ENCODE assay signal across 1 cellular context in genomic region chr6:126773122-126773805, GRCh38.
TF ChIP-seq lines count a peak whose summit lies in the region.

No MANE protein-coding gene starts in this region.

TF ChIP-seq in GM23338, 12 proteins besides CTCF, POLR2A, EP300 and RAD21 (continued from another document):
- TF ChIP-seq REST (IDR thresholded peaks at IDR 0.05; ENCODE audit: unreplicated experiment) = no peak
- no peak for TF ChIP-seq CREB1 (CRISPR knock-in tag; IDR thresholded peaks at IDR 0.05; ENCODE audit: low read depth)
- no peak for TF ChIP-seq ZNF114 (CRISPR knock-in tag; IDR thresholded peaks at IDR 0.05)
- no peak for TF ChIP-seq EZH2 (IDR thresholded peaks at IDR 0.05; ENCODE audit: low read depth, unreplicated experiment)
- TF ChIP-seq NANOG (IDR thresholded peaks at IDR 0.05; ENCODE audit: borderline replicate concordance) = no peak
- no peak for TF ChIP-seq EZH2phosphoT487 (IDR thresholded peaks at IDR 0.05; ENCODE audit: unreplicated experiment)
- no peak for TF ChIP-seq ETS1 (IDR thresholded peaks at IDR 0.05)
- no peak for TF ChIP-seq POLR2AphosphoS5 (IDR thresholded peaks at IDR 0.05; ENCODE audit: low read depth)
- no peak for TF ChIP-seq STAT1 (IDR thresholded peaks at IDR 0.05; ENCODE audit: unreplicated experiment)
